Comparison of ENCODE assay signal across 25 cellular contexts in the genomic region with DNA sequence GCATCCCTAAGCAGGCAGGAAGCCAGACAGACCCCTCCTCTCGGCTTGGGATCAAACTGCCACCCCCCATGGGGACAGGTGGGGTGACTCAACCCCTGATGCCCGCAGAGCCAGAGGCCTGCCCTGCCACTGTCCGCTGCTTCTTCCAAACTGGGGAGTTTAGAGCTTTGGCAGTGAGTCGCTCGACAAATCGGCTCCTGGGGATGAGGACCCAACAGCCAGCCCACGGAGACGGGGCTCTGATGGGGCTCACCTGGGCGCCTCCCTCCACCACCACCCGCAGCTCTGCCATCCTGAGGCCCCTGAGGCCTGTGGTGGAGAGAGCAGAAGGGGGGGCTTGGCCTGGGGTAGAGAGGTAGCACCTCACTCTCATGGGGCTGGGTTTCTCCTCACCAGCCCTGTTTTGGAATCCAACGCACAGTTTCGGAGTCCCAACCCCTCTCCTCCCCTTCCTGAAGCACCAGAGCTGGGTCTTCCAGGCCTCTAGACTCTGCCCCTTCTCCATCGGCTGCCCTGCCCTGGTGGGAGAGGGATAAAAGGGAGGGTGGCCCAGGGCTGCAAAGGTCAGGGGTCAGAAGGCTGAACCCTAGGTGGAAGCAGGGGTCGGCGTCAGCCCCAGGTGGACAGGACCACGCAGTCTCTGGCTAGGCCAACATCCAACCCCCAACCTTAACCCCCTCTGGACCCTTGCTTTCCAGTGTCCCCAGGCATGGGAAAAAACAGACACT. TPM values are rescaled to one million over a fixed set of nuclear protein-coding genes. Genes with fewer than 3 reads are reported as not detected.
A peak's percentile ranks its signal among the peaks of the same experiment; 100 is the strongest.
DNase-seq lines count a peak whose midpoint lies in the region; ATAC-seq and TF ChIP-seq lines count a peak whose summit lies in the region.
"Had no signal": no experiment of that assay in that cellular context is flagged by ENCODE, and none has a peak within 500 bp of the region (broad histone marks: within the 10 kb centered on the region; RNA-seq: fewer than 3 reads in every experiment).

No MANE protein-coding gene starts in this region.

- H3K4me1 ChIP-seq in IMR-90 (ENCODE audit: control insufficient read depth, insufficient read depth, low read length) (peaks cover under 1% of the 10 kb centered on the region), osteoblast (ENCODE audit: insufficient read depth, low read length) (peaks cover 3% of the 10 kb centered on the region)

- H3K36me3 ChIP-seq in IMR-90 (ENCODE audit: control insufficient read depth, insufficient read depth, low read length) = no peaks in the 10 kb centered on the region
- H3K36me3 ChIP-seq in osteoblast (ENCODE audit: insufficient read depth, low read length) = no peaks in the 10 kb centered on the region
- H3K36me3 ChIP-seq: BLaER1, SJSA1 had no signal

- H3K27me3 ChIP-seq in IMR-90 (ENCODE audit: control insufficient read depth, insufficient read depth, low read length) (peaks cover 12% of the 10 kb centered on the region), osteoblast (ENCODE audit: insufficient read depth, low read length) (peaks cover 20% of the 10 kb centered on the region)

- no peak overlapping the region for H4K5ac ChIP-seq in IMR-90 (ENCODE audit: low read depth, low read length)

- H2AK9ac ChIP-seq in IMR-90 (replicated peaks; ENCODE audit: low read depth, low read length, poor library complexity) = no peak overlapping the region

- no peak overlapping the region for H2BK15ac ChIP-seq in IMR-90 (ENCODE audit: low read depth, low read length)

- WGBS in IMR-90 (ENCODE audit: extremely low coverage in 2 of 2, insufficient read length in 1 of 2), 2 experiments = no CpG with 5 or more reads among the region's 16 CpGs

- no peak overlapping the region for H3K4me3 ChIP-seq in IMR-90 (ENCODE audit: insufficient read depth, low read depth, low read length)
- no peak overlapping the region for H3K4me3 ChIP-seq in osteoblast (ENCODE audit: insufficient read depth, low read length)
- H3K4me3 ChIP-seq: A549, BLaER1, SJSA1 had no signal

- H3K4me3 Mint-ChIP-seq in Calu3 (ENCODE audit: low read depth, unreplicated experiment) = no peak overlapping the region
- H3K4me3 Mint-ChIP-seq in stimulated activated effector memory CD8-positive, alpha-beta T cell treated with anti-CD3 and anti-CD28 coated beads, Interleukin-12 subunit alpha, Interleukin-12 subunit beta, amount 100 ng/mL, for 72 hours = no peak overlapping the region
- H3K4me3 Mint-ChIP-seq in activated CD8-positive, alpha-beta T cell treated with anti-CD3 and anti-CD28 coated beads, Interleukin-2, amount 10 ng/mL, durations not matched to agents 7 days and 5 days = no peak overlapping the region
- H3K4me3 Mint-ChIP-seq: CD4-positive, alpha-beta T cell had no signal

- no peak overlapping the region for H3K14ac ChIP-seq in IMR-90 (replicated peaks; ENCODE audit: low read depth, low read length)

- no peak overlapping the region for H2BK5ac ChIP-seq in IMR-90 (ENCODE audit: low read depth, low read length, poor library complexity, severe bottlenecking)

- H3K18ac ChIP-seq in IMR-90 (ENCODE audit: low read depth, low read length) = no peak overlapping the region

- peak overlapping the region; percentile 21 for H2AFZ ChIP-seq in IMR-90 (replicated peaks; ENCODE audit: low read length, poor library complexity)
- H2AFZ ChIP-seq in osteoblast (ENCODE audit: low read length) = no peak overlapping the region

- intact Hi-C loops in Calu3 (cut with micrococcal nuclease; ENCODE audit: unreplicated experiment) = no loop called here
- intact Hi-C loops in IMR-90 (cut with micrococcal nuclease) = no loop called here

- H3K4me2 ChIP-seq in IMR-90 (ENCODE audit: low read depth, low read length) (no peak overlapping the region), osteoblast (ENCODE audit: insufficient read depth, low read length) (no peak overlapping the region)
- H3K4me2 ChIP-seq: A549, BLaER1 had no signal

- H4K20me1 ChIP-seq in IMR-90 (ENCODE audit: insufficient read depth, low read length) = 0 out of 2 replicates have a peak, but pooled peaks cover under 1% of the 10 kb centered on the region
- H4K20me1 ChIP-seq in osteoblast (ENCODE audit: insufficient read depth, low read length) = no peaks in the 10 kb centered on the region
- H4K20me1 ChIP-seq: BLaER1 had no signal

- H2AK5ac ChIP-seq in IMR-90 (ENCODE audit: low read depth, low read length) = no peak overlapping the region

- no peak overlapping the region for H3K56ac ChIP-seq in IMR-90 (ENCODE audit: extremely low read depth, insufficient read depth, low read length)

- peak overlapping the region; percentile 13 for H3K27ac Mint-ChIP-seq in Calu3 (ENCODE audit: unreplicated experiment)
- H3K27ac Mint-ChIP-seq in stimulated activated effector memory CD8-positive, alpha-beta T cell treated with anti-CD3 and anti-CD28 coated beads, Interleukin-12 subunit alpha, Interleukin-12 subunit beta, amount 100 ng/mL, for 72 hours = no peak overlapping the region
- H3K27ac Mint-ChIP-seq in activated CD8-positive, alpha-beta T cell treated with anti-CD3 and anti-CD28 coated beads, Interleukin-2, amount 10 ng/mL, durations not matched to agents 7 days and 5 days = no peak overlapping the region
- H3K27ac Mint-ChIP-seq: CD4-positive, alpha-beta T cell had no signal

- no peak overlapping the region for H4K8ac ChIP-seq in IMR-90 (ENCODE audit: low read depth in 2 of 2, low read length in 2 of 2)

- no peak overlapping the region for H4K91ac ChIP-seq in IMR-90 (ENCODE audit: insufficient read depth, low read depth, low read length)

- H3K27ac ChIP-seq in IMR-90 (ENCODE audit: insufficient read depth, low read length) (no peak overlapping the region), osteoblast (ENCODE audit: low read depth, low read length) (no peak overlapping the region)
- H3K27ac ChIP-seq: BLaER1, SJSA1 had no signal

- BruUV-seq in Calu3 (replicated peaks; lab: Mats Ljungman, UMichigan) = no TSS peak
- no TSS peak for BruUV-seq in IMR-90 (replicated peaks; lab: Mats Ljungman, UMichigan)

- POLR2A ChIA-PET in IMR-90 (lab: Charles Lee; ENCODE audit: unreplicated experiment) = no interaction called here
- POLR2A ChIA-PET in activated CD8-positive, alpha-beta T cell treated with anti-CD3 and anti-CD28 coated beads, Interleukin-2, amount 10 ng/mL, durations not matched to agents 7 days and 5 days (lab: Charles Lee) = no interaction called here

- TF ChIP-seq CTCF in Calu3 (IDR thresholded peaks at IDR 0.05; ENCODE audit: unreplicated experiment) (no peak), IMR-90 (conservative IDR thresholded peaks at IDR 0.05; ENCODE audit: low read depth, low read length) (no peak), osteoblast (IDR thresholded peaks at IDR 0.05; ENCODE audit: extremely low read depth, low read depth, low read length) (no peak)

- H3K23ac ChIP-seq in IMR-90 (ENCODE audit: low read depth, low read length) = no peak overlapping the region

- no peak for DNase-seq in Calu3
- DNase-seq in IMR-90 = no peak
- DNase-seq in epidermal melanocyte (ENCODE audit: insufficient read length, low spot score) = peak; percentile 8
- DNase-seq in osteoblast (ENCODE audit: insufficient read length, low spot score, missing footprints) = peak; percentile 81
- no peak for DNase-seq in DMS53 treated with DMSO at 0.1 percent for 48 hours (lab: John Stamatoyannopoulos, UW; ENCODE audit: unreplicated experiment)
- no peak for DNase-seq in stimulated activated effector memory CD8-positive, alpha-beta T cell treated with anti-CD3 and anti-CD28 coated beads, Interleukin-12 subunit alpha, Interleukin-12 subunit beta, amount 100 ng/mL, for 72 hours (ENCODE audit: low spot score in 2 of 2)
- no peak for DNase-seq in activated CD8-positive, alpha-beta T cell treated with anti-CD3 and anti-CD28 coated beads, Interleukin-2, amount 10 ng/mL, durations not matched to agents 7 days and 5 days
- DNase-seq: CD4-positive, alpha-beta T cell; COR-L47; DMS153; GDM1; KBM-7; NCI-H1092 treated with DMSO at 0.1 percent for 48 hours; NCI-H146; NCI-H2029; NCI-H2227 treated with DMSO at 0.1 percent for 48 hours; NCI-H510A; NCI-H748 treated with DMSO at 0.1 percent for 48 hours; SW 1271 had no signal

- CTCF ChIA-PET in Calu3 (lab: Charles Lee) (no interaction called here), IMR-90 (lab: Yijun Ruan, JAX) (interaction anchor here (1.8 kb wide), 1 partner anchor 13 kb away, joined by 5 read pairs; no protein-coding TSS in a partner anchor)
- CTCF ChIA-PET in activated CD8-positive, alpha-beta T cell treated with anti-CD3 and anti-CD28 coated beads, Interleukin-2, amount 10 ng/mL, durations not matched to agents 7 days and 5 days (lab: Charles Lee) = no interaction called here

- dilution Hi-C loops in IMR-90 (cut with HindIII; ENCODE audit: low sequenced_read_pairs, unreplicated experiment) = no loop called here

- no peak overlapping the region for H3K4ac ChIP-seq in IMR-90 (ENCODE audit: low read depth, low read length)

- H2BK20ac ChIP-seq in IMR-90 (ENCODE audit: low read depth, low read length) = no peak overlapping the region

- no peaks in the 10 kb centered on the region for H3K79me2 ChIP-seq in osteoblast (ENCODE audit: insufficient read depth, low read length)

- no peak overlapping the region for H3K9ac ChIP-seq in IMR-90 (ENCODE audit: low read depth, low read length)
- H3K9ac ChIP-seq: BLaER1 had no signal

- peaks cover 77% of the 10 kb centered on the region for H3K36me3 Mint-ChIP-seq in Calu3 (ENCODE audit: insufficient read depth, unreplicated experiment)
- no peaks in the 10 kb centered on the region for H3K36me3 Mint-ChIP-seq in stimulated activated effector memory CD8-positive, alpha-beta T cell treated with anti-CD3 and anti-CD28 coated beads, Interleukin-12 subunit alpha, Interleukin-12 subunit beta, amount 100 ng/mL, for 72 hours
- peaks cover 4% of the 10 kb centered on the region for H3K36me3 Mint-ChIP-seq in activated CD8-positive, alpha-beta T cell treated with anti-CD3 and anti-CD28 coated beads, Interleukin-2, amount 10 ng/mL, durations not matched to agents 7 days and 5 days (ENCODE audit: low read depth)

- no peak for TF ChIP-seq POLR2A in IMR-90 (IDR thresholded peaks at IDR 0.05; ENCODE audit: low read depth, low read length)

- H3K9me3 ChIP-seq in IMR-90 (ENCODE audit: control insufficient read depth, insufficient read depth, low read length) (peaks cover 5% of the 10 kb centered on the region), osteoblast (ENCODE audit: low read depth, low read length) (no peaks in the 10 kb centered on the region)

- H3K9me1 ChIP-seq in IMR-90 (ENCODE audit: insufficient read depth, low read length) = peaks cover 1% of the 10 kb centered on the region

- no peaks in the 10 kb centered on the region for H3K79me1 ChIP-seq in IMR-90 (ENCODE audit: low read depth in 1 of 2, low read length in 2 of 2)

- peaks cover 5% of the 10 kb centered on the region for H3K9me3 Mint-ChIP-seq in Calu3 (ENCODE audit: low read depth, unreplicated experiment)
- H3K9me3 Mint-ChIP-seq in stimulated activated effector memory CD8-positive, alpha-beta T cell treated with anti-CD3 and anti-CD28 coated beads, Interleukin-12 subunit alpha, Interleukin-12 subunit beta, amount 100 ng/mL, for 72 hours = peaks cover 8% of the 10 kb centered on the region
- H3K9me3 Mint-ChIP-seq in activated CD8-positive, alpha-beta T cell treated with anti-CD3 and anti-CD28 coated beads, Interleukin-2, amount 10 ng/mL, durations not matched to agents 7 days and 5 days (ENCODE audit: insufficient read depth) = peaks cover 9% of the 10 kb centered on the region

- TF ChIP-seq RAD21 in IMR-90 (IDR thresholded peaks at IDR 0.05; ENCODE audit: low read length) = no peak

- ATAC-seq in IMR-90 (ENCODE audit: low read depth) (no peak), HG02571 (IDR thresholded peaks at IDR 0.05; ENCODE audit: unreplicated experiment) (no peak)
- ATAC-seq in stimulated activated effector memory CD8-positive, alpha-beta T cell treated with anti-CD3 and anti-CD28 coated beads, Interleukin-12 subunit alpha, Interleukin-12 subunit beta, amount 100 ng/mL, for 72 hours = no peak
- ATAC-seq in activated CD8-positive, alpha-beta T cell treated with anti-CD3 and anti-CD28 coated beads, Interleukin-2, amount 10 ng/mL, durations not matched to agents 7 days and 5 days = no peak
- ATAC-seq: A549, Right ventricle myocardium inferior had no signal

- peaks cover 25% of the 10 kb centered on the region for H3K4me1 Mint-ChIP-seq in Calu3 (ENCODE audit: low read depth, unreplicated experiment)
- H3K4me1 Mint-ChIP-seq in stimulated activated effector memory CD8-positive, alpha-beta T cell treated with anti-CD3 and anti-CD28 coated beads, Interleukin-12 subunit alpha, Interleukin-12 subunit beta, amount 100 ng/mL, for 72 hours = peaks cover 16% of the 10 kb centered on the region
- peaks cover 6% of the 10 kb centered on the region for H3K4me1 Mint-ChIP-seq in activated CD8-positive, alpha-beta T cell treated with anti-CD3 and anti-CD28 coated beads, Interleukin-2, amount 10 ng/mL, durations not matched to agents 7 days and 5 days (ENCODE audit: low read depth)

- in situ Hi-C loops in IMR-90 (cut with MboI; ENCODE audit: low sequenced_read_pairs) = no loop called here

- no peaks in the 10 kb centered on the region for H3K27me3 Mint-ChIP-seq in Calu3 (ENCODE audit: unreplicated experiment)
- peaks cover 8% of the 10 kb centered on the region for H3K27me3 Mint-ChIP-seq in activated CD8-positive, alpha-beta T cell treated with anti-CD3 and anti-CD28 coated beads, Interleukin-2, amount 10 ng/mL, durations not matched to agents 7 days and 5 days (ENCODE audit: low read depth)

- H2BK120ac ChIP-seq in IMR-90 (ENCODE audit: low read depth, low read length) = no peak overlapping the region

RNA-seq across cellular contexts. Expression of gene PRSS22, which starts 5.8 kb away (rescaled TPM):
- total RNA-seq in Calu3 (2022) = 140 and 141 TPM in 2 replicates
- total RNA-seq in IMR-90 (2012; rRNA removed) = not detected in 2 replicates
- not detected in 2 replicates for polyA plus RNA-seq in IMR-90 (2012; rRNA removed)
- 0.03 and 0.42 TPM in 2 replicates for polyA plus RNA-seq in IMR-90 (2012; cell fraction: cytosol; rRNA removed)
- polyA plus RNA-seq in IMR-90 (2012; cell fraction: nucleus; rRNA removed; ENCODE audit: low replicate concordance) = 0.63 and 1.1 TPM in 2 replicates
- total RNA-seq in osteoblast = not detected in 2 replicates
- total RNA-seq in activated CD8-positive, alpha-beta T cell treated with anti-CD3 and anti-CD28 coated beads, Interleukin-2, amount 10 ng/mL, durations not matched to agents 7 days and 5 days = not detected
- total RNA-seq: Right ventricle myocardium inferior, SJSA1 had no signal

RNA-seq across cellular contexts. Expression of gene ZG16B, which starts 22.1 kb away (rescaled TPM):
- 10.3 and 15.5 TPM in 2 replicates for total RNA-seq in Calu3 (2022)
- total RNA-seq in IMR-90 (2012; rRNA removed) = 0.28 and 0.54 TPM in 2 replicates
- polyA plus RNA-seq in IMR-90 (2012; rRNA removed) = 0.46 and 0.65 TPM in 2 replicates
- 0.34 and 0.63 TPM in 2 replicates for polyA plus RNA-seq in IMR-90 (2012; cell fraction: cytosol; rRNA removed)
- 0.33 and 0.70 TPM in 2 replicates for polyA plus RNA-seq in IMR-90 (2012; cell fraction: nucleus; rRNA removed; ENCODE audit: low replicate concordance)
- 0.88 and 1.4 TPM in 2 replicates for total RNA-seq in osteoblast
- total RNA-seq in activated CD8-positive, alpha-beta T cell treated with anti-CD3 and anti-CD28 coated beads, Interleukin-2, amount 10 ng/mL, durations not matched to agents 7 days and 5 days = 1 to 10 TPM; 2.9 to 3.7 TPM
- total RNA-seq: CD4-positive, alpha-beta T cell had no signal

RNA-seq across cellular contexts. Expression of gene FLYWCH2, which starts 30.8 kb away (rescaled TPM):
- total RNA-seq in Calu3 (2022) (10.8 and 13.0 TPM in 2 replicates), IMR-90 (2012; rRNA removed) (42.3 and 48.9 TPM in 2 replicates), osteoblast (38.7 and 43.6 TPM in 2 replicates)
- 66.3 and 77.2 TPM in 2 replicates for polyA plus RNA-seq in IMR-90 (2012; rRNA removed)
- 131 and 168 TPM in 2 replicates for polyA plus RNA-seq in IMR-90 (2012; cell fraction: cytosol; rRNA removed)
- polyA plus RNA-seq in IMR-90 (2012; cell fraction: nucleus; rRNA removed; ENCODE audit: low replicate concordance) = 22.4 and 65.5 TPM in 2 replicates
- 10 to 100 TPM; 22.5 to 22.8 TPM for total RNA-seq in activated CD8-positive, alpha-beta T cell treated with anti-CD3 and anti-CD28 coated beads, Interleukin-2, amount 10 ng/mL, durations not matched to agents 7 days and 5 days

RNA-seq across cellular contexts. Expression of gene PRSS21, which starts 35.1 kb away (rescaled TPM):
- not detected in 2 replicates for total RNA-seq in Calu3 (2022)
- not detected in 2 replicates for total RNA-seq in IMR-90 (2012; rRNA removed)
- 0.21 and 0.47 TPM in 2 replicates for polyA plus RNA-seq in IMR-90 (2012; rRNA removed)
- 0.26 and 0.41 TPM in 2 replicates for polyA plus RNA-seq in IMR-90 (2012; cell fraction: cytosol; rRNA removed)
- polyA plus RNA-seq in IMR-90 (2012; cell fraction: nucleus; rRNA removed; ENCODE audit: low replicate concordance) = 0.57 and 0.59 TPM in 2 replicates
- total RNA-seq in osteoblast = not detected in 2 replicates
- total RNA-seq in activated CD8-positive, alpha-beta T cell treated with anti-CD3 and anti-CD28 coated beads, Interleukin-2, amount 10 ng/mL, durations not matched to agents 7 days and 5 days = 1 to 10 TPM; 5.2 to 6.0 TPM
- total RNA-seq: CD4-positive, alpha-beta T cell; Daoy; Right ventricle myocardium inferior; SJSA1 had no signal

RNA-seq across cellular contexts. Expression of gene PRSS41, which starts 53.9 kb away (rescaled TPM):
- not detected in 2 replicates for total RNA-seq in Calu3 (2022)
- not detected in 2 replicates for total RNA-seq in IMR-90 (2012; rRNA removed)
- polyA plus RNA-seq in IMR-90 (2012; rRNA removed) = not detected in 2 replicates
- not detected in 2 replicates for polyA plus RNA-seq in IMR-90 (2012; cell fraction: cytosol; rRNA removed)
- polyA plus RNA-seq in IMR-90 (2012; cell fraction: nucleus; rRNA removed; ENCODE audit: low replicate concordance) = not detected in 2 replicates
- not detected in 2 replicates for total RNA-seq in osteoblast
- total RNA-seq in activated CD8-positive, alpha-beta T cell treated with anti-CD3 and anti-CD28 coated beads, Interleukin-2, amount 10 ng/mL, durations not matched to agents 7 days and 5 days = not detected
- total RNA-seq: CD4-positive, alpha-beta T cell; Daoy; Right ventricle myocardium inferior; SJSA1 had no signal
- polyA plus RNA-seq: A549 had no signal

Comparison
In these comparisons a context has a peak if more than half of its experiments do, and no peak if none do; other contexts are left out.
1. DNase-seq: peak in epidermal melanocyte (single experiment) and osteoblast (single experiment); none in Calu3 (single experiment), IMR-90 (single experiment), DMS53 treated with DMSO at 0.1 percent for 48 hours (single experiment), stimulated activated effector memory CD8-positive, alpha-beta T cell treated with anti-CD3 and anti-CD28 coated beads, Interleukin-12 subunit alpha, Interleukin-12 subunit beta, amount 100 ng/mL, for 72 hours (0 of 2) and activated CD8-positive, alpha-beta T cell treated with anti-CD3 and anti-CD28 coated beads, Interleukin-2, amount 10 ng/mL, durations not matched to agents 7 days and 5 days (single experiment).
2. RNA of gene PRSS22, which starts 5.8 kb away (total RNA-seq): 140 to 141 TPM in Calu3; not detected in activated CD8-positive, alpha-beta T cell treated with anti-CD3 and anti-CD28 coated beads, Interleukin-2, amount 10 ng/mL, durations not matched to agents 7 days and 5 days, not detected in IMR-90 and not detected in osteoblast; every median in the first group is over 100 times any median in the second.